In genomic region chr19:4974855-4975469, GRCh38 we compare ENCODE assay signal across 17 cellular contexts. TPM values are rescaled to one million over a fixed set of nuclear protein-coding genes. Genes with fewer than 3 reads are reported as not detected.
DNase-seq lines count a peak whose midpoint lies in the region; ATAC-seq and TF ChIP-seq lines count a peak whose summit lies in the region.
"Had no signal": no experiment of that assay in that cellular context is flagged by ENCODE, and none has a peak within 500 bp of the region (broad histone marks: within the 10 kb centered on the region; RNA-seq: fewer than 3 reads in every experiment).

No MANE protein-coding gene starts in this region.

- H3K36me3 ChIP-seq in breast epithelium: no peaks in the 10 kb centered on the region
- H3K36me3 ChIP-seq in neutrophil: peaks cover 11% of the 10 kb centered on the region
- H3K36me3 ChIP-seq: MG63 had no signal

- peaks cover 3% of the 10 kb centered on the region for H3K27me3 Mint-ChIP-seq in HFFc6 (ENCODE audit: insufficient read depth)
- H3K27me3 Mint-ChIP-seq: activated CD4-positive, alpha-beta memory T cell treated with anti-CD3 and anti-CD28 coated beads for 36 hours; T-cell had no signal

- DNase-seq in Ammon's horn (ENCODE audit: low spot score) (peak; percentile 17), HFFc6 (no peak), breast epithelium (ENCODE audit: low spot score in 2 of 2) (no peak), foreskin keratinocyte (no peak), NCI-H1694 (lab: John Stamatoyannopoulos, UW) (no peak), NCI-H526 (lab: John Stamatoyannopoulos, UW) (no peak)
- DNase-seq: activated CD4-positive, alpha-beta memory T cell treated with anti-CD3 and anti-CD28 coated beads for 36 hours; activated naive CD4-positive, alpha-beta T cell treated with Interleukin-2 at 50 U/mL for 16 hours; MG63; NCI-H2227 treated with DMSO at 0.1 percent for 48 hours; occipital lobe; PC-3; T-cell had no signal

- no peaks in the 10 kb centered on the region for H3K9me3 Mint-ChIP-seq in HFFc6
- H3K9me3 Mint-ChIP-seq: activated CD4-positive, alpha-beta memory T cell treated with anti-CD3 and anti-CD28 coated beads for 36 hours; T-cell had no signal

- no peak for TF ChIP-seq CTCF in HFFc6 (IDR thresholded peaks at IDR 0.05)
- no peak for TF ChIP-seq CTCF in breast epithelium (IDR thresholded peaks at IDR 0.05)
- no peak for TF ChIP-seq CTCF in neutrophil (IDR thresholded peaks at IDR 0.05)
- no peak for TF ChIP-seq CTCF in foreskin keratinocyte (conservative IDR thresholded peaks at IDR 0.05)

- H3K27ac Mint-ChIP-seq in HFFc6: peak overlapping the region; percentile 99; the same call in 1 of the 2 replicates
- H3K27ac Mint-ChIP-seq: activated CD4-positive, alpha-beta memory T cell treated with anti-CD3 and anti-CD28 coated beads for 36 hours; T-cell had no signal

- no peak overlapping the region for H3K4me3 Mint-ChIP-seq in HFFc6
- H3K4me3 Mint-ChIP-seq: activated CD4-positive, alpha-beta memory T cell treated with anti-CD3 and anti-CD28 coated beads for 36 hours; T-cell had no signal

- H3K27ac ChIP-seq in breast epithelium (peak overlapping the region; percentile 90 to 96), neutrophil (peak overlapping the region; percentile 97), foreskin keratinocyte (no peak overlapping the region)

- ATAC-seq in foreskin keratinocyte (no peak), HG02938 (IDR thresholded peaks at IDR 0.05; ENCODE audit: unreplicated experiment) (no peak)
- ATAC-seq: GM12878, left lobe of liver, PC-3, T-cell had no signal

- no peak overlapping the region for H3K4me3 ChIP-seq in breast epithelium
- peak overlapping the region; percentile 58 to 60 for H3K4me3 ChIP-seq in neutrophil (ENCODE audit: low read depth in 1 of 2, low read length in 1 of 2)
- H3K4me3 ChIP-seq: GM12878, MG63 had no signal

- no peak for TF ChIP-seq POLR2A in breast epithelium (IDR thresholded peaks at IDR 0.05)

- peaks cover 81% of the 10 kb centered on the region for H3K4me1 Mint-ChIP-seq in HFFc6 (ENCODE audit: low read depth)

- no peaks in the 10 kb centered on the region for H3K27me3 ChIP-seq in breast epithelium
- no peaks in the 10 kb centered on the region for H3K27me3 ChIP-seq in neutrophil
- H3K27me3 ChIP-seq in foreskin keratinocyte: no peaks in the 10 kb centered on the region
- H3K27me3 ChIP-seq: MG63 had no signal

- H3K4me1 ChIP-seq in breast epithelium: peaks cover 17 to 47% of the 10 kb centered on the region in 2 donors
- H3K4me1 ChIP-seq in neutrophil (ENCODE audit: control insufficient read depth in 1 of 2, insufficient read depth in 1 of 2, low read depth in 1 of 2, low read length in 1 of 2): peaks cover 96 to 99% of the 10 kb centered on the region in 2 experiments
- peaks cover 5% of the 10 kb centered on the region for H3K4me1 ChIP-seq in foreskin keratinocyte

- H3K9me3 ChIP-seq in breast epithelium: no peaks in the 10 kb centered on the region
- H3K9me3 ChIP-seq in neutrophil: no peaks in the 10 kb centered on the region
- H3K9me3 ChIP-seq: MG63 had no signal

- H3K36me3 Mint-ChIP-seq in HFFc6 (ENCODE audit: low read depth): no peaks in the 10 kb centered on the region; the same call in 1 of the 2 replicates

- intact Hi-C loops in breast epithelium (cut with DNase I; ENCODE audit: low total_unique reads): no loop called here

RNA-seq across cellular contexts. Expression of gene KDM4B, which starts 6.0 kb away (rescaled TPM):
- total RNA-seq in HFFc6 (2021; fragmentation: NEBNext Ultra II Directional; extraction: Animal tissue kit (Norgen Biotek cat#: 25700)): 10 to 100 TPM; 17.0 to 27.2 (median 20.3) TPM
- 10 to 100 TPM; 25.0 to 55.3 (median 40.3) TPM for total RNA-seq in breast epithelium
- 7.2 and 7.3 TPM in 2 replicates for total RNA-seq in foreskin keratinocyte
- 3.1 TPM in 2 replicates for polyA plus RNA-seq in foreskin keratinocyte

Comparison
In these comparisons a context has a peak if more than half of its experiments do, and no peak if none do; other contexts are left out.
1. H3K4me3 ChIP-seq: peak in neutrophil (2 of 2); none in breast epithelium (0 of 3).